ENCODE assay signal across 21 cellular contexts in genomic region chr1:104136621-104137020, GRCh38.
"Had no signal": no experiment of that assay in that cellular context is flagged by ENCODE, and none has a peak within 500 bp of the region (broad histone marks: within the 10 kb centered on the region; RNA-seq: fewer than 3 reads in every experiment).

No MANE protein-coding gene starts in this region.

- H3K27ac ChIP-seq: PC-9 had no signal

- H3K4me2 ChIP-seq: PC-9 had no signal

- DNase-seq: activated CD4-positive, alpha-beta memory T cell treated with anti-CD3 and anti-CD28 coated beads for 36 hours; activated CD4-positive, alpha-beta T cell treated with anti-CD3 and anti-CD28 coated beads, Interleukin-2, amount 10 ng/mL, durations not matched to agents 7 days and 5 days; activated CD4-positive, CD25-positive, alpha-beta regulatory T cell; activated CD8-positive, alpha-beta memory T cell treated with anti-CD3 and anti-CD28 coated beads for 24 hours; activated effector memory CD4-positive, alpha-beta T cell treated with anti-CD3 and anti-CD28 coated beads, Interleukin-2, amount 50 U/mL, for 16 hours; activated naive CD4-positive, alpha-beta T cell treated with anti-CD3 and anti-CD28 coated beads for 36 hours; activated T-cell treated with anti-CD3 and anti-CD28 coated beads, Interleukin-2, amount 50 U/mL, for 4 hours; cerebellar nuclear complex; Karpas-422; MM.1S; NCI-H1105; NCI-H1436; NCI-H1694 treated with DMSO at 0.1 percent for 48 hours; NCI-H2029 treated with DMSO at 0.1 percent for 48 hours; NCI-H446 treated with DMSO at 0.1 percent for 48 hours; NCI-H524 treated with DMSO at 0.1 percent for 48 hours; NK-92 treated with Interleukin-12 subunit alpha and Interleukin-12 subunit beta, amount 100 ng/mL, for 24 hours; PC-9; SHP77 treated with DMSO at 0.1 percent for 48 hours; T-helper 17 cell; T-helper 9 cell had no signal

- ATAC-seq: activated T-cell treated with anti-CD3 and anti-CD28 coated beads, Interleukin-2, amount 50 U/mL, for 4 hours; T-helper 17 cell had no signal

- H2AFZ ChIP-seq: PC-9 had no signal

- H3K4me3 ChIP-seq: PC-9 had no signal
